Comparison of ENCODE assay signal across 26 cellular contexts in the genomic region with DNA sequence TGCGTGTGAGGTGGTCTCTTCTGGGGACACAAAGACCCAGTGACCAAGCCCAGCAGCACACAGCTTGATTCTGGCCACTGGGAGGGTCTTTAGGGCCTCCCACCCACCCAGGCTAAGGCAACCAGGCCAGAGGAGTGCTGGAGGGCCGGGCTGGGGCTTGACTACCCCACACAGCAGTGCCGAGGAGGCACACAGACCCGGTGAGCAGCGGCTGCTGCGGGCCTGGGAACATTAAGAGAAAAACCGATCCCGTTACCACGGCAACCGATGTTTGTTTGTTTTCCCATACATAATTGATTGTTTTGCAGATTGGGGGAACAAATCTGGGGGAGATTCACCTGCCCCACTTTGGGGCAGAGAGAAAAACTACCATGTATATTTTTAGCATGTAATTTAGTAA. TPM values are rescaled to one million over a fixed set of nuclear protein-coding genes. Genes with fewer than 3 reads are reported as not detected.
DNase-seq lines count a peak whose midpoint lies in the region; ATAC-seq, FAIRE-seq and TF ChIP-seq lines count a peak whose summit lies in the region.
"Had no signal": no experiment of that assay in that cellular context is flagged by ENCODE, and none has a peak within 500 bp of the region (broad histone marks: within the 10 kb centered on the region; RNA-seq: fewer than 3 reads in every experiment).

No MANE protein-coding gene starts in this region.

- TF ChIP-seq POLR2A in H1 (IDR thresholded peaks at IDR 0.05; ENCODE audit: control extremely low read depth in 1 of 2, low read depth in 2 of 2, low read length in 2 of 2) (no peak), upper lobe of left lung (IDR thresholded peaks at IDR 0.05) (no peak)

- no peak overlapping the region for H3K14ac ChIP-seq in H1 (ENCODE audit: insufficient read length)

- peak overlapping the region; percentile 39; the same call in 1 of the 2 replicates for H4K8ac ChIP-seq in H1 (ENCODE audit: extremely low read depth, insufficient read depth, low read length)
- no peak overlapping the region for H4K8ac ChIP-seq in mesendoderm (ENCODE audit: low read depth, low read length)

- POLR2A ChIA-PET in H1 (lab: Charles Lee; ENCODE audit: partially characterized antibody): interaction anchor here (1.3 kb wide), 1 partner anchor 98 kb away, joined by 3 read pairs; no protein-coding TSS in a partner anchor

- no peak for TF ChIP-seq EP300 in H1 (IDR thresholded peaks at IDR 0.05; ENCODE audit: borderline replicate concordance in 1 of 2, low read depth in 2 of 2, low read length in 2 of 2)
- TF ChIP-seq EP300 in upper lobe of left lung (IDR thresholded peaks at IDR 0.05): no peak

- H3K79me2 ChIP-seq in H1 (ENCODE audit: control insufficient read depth in 1 of 2, insufficient read depth in 2 of 2, low read length in 2 of 2): no peaks in the 10 kb centered on the region
- H3K79me2 ChIP-seq in mesendoderm (ENCODE audit: control insufficient read depth, insufficient read depth, low read length): no peaks in the 10 kb centered on the region

- no peak overlapping the region for H2BK5ac ChIP-seq in H1 (ENCODE audit: low read depth, low read length)
- H2BK5ac ChIP-seq in mesendoderm (ENCODE audit: low read length): no peak overlapping the region

- H2BK15ac ChIP-seq in H1 (ENCODE audit: low read length) (no peak overlapping the region), mesendoderm (replicated peaks; ENCODE audit: low read depth) (no peak overlapping the region)

- H3K56ac ChIP-seq in H1 (replicated peaks; ENCODE audit: insufficient read length, low read depth, low read length) (no peak overlapping the region), mesendoderm (ENCODE audit: low read length) (no peak overlapping the region)

- H3K18ac ChIP-seq in H1 (ENCODE audit: extremely low read depth, low read length) (no peak overlapping the region), mesendoderm (ENCODE audit: low read length) (no peak overlapping the region)

- peak overlapping the region; percentile 5; the same call in 1 of the 2 replicates for H2BK12ac ChIP-seq in H1 (ENCODE audit: low read depth, low read length)

- ATAC-seq in upper lobe of left lung (ENCODE audit: low FRiP score in 2 of 2): no peak

- H4K5ac ChIP-seq in H1 (ENCODE audit: insufficient read length, low read depth, low read length) (no peak overlapping the region), mesendoderm (ENCODE audit: low read length) (no peak overlapping the region)

- H2BK120ac ChIP-seq in H1 (replicated peaks; ENCODE audit: low read depth, low read length): no peak overlapping the region
- H2BK120ac ChIP-seq in mesendoderm (ENCODE audit: low read depth, low read length): no peak overlapping the region

- no peak overlapping the region for H3K4ac ChIP-seq in H1 (replicated peaks; ENCODE audit: insufficient read length, low read depth, low read length)
- H3K4ac ChIP-seq in mesendoderm (ENCODE audit: low read depth, low read length): no peak overlapping the region

- H3K23me2 ChIP-seq in H1 (ENCODE audit: low read depth, low read length): peaks cover 2% of the 10 kb centered on the region

- no peak overlapping the region for H2AFZ ChIP-seq in H1 (ENCODE audit: low read length)
- H2AFZ ChIP-seq: PC-9 had no signal

- peaks cover 0 to 5% of the 10 kb centered on the region in 2 experiments for H4K20me1 ChIP-seq in H1 (replicated peaks in 1 of 2; ENCODE audit: control insufficient read depth in 1 of 2, insufficient read depth in 2 of 2, low read length in 2 of 2)

- H3K23ac ChIP-seq in H1 (ENCODE audit: insufficient read length) (no peak overlapping the region), mesendoderm (ENCODE audit: low read length) (no peak overlapping the region)

- no peak overlapping the region for H2BK20ac ChIP-seq in H1 (ENCODE audit: low read length)

- TF ChIP-seq CTCF in H1 (IDR thresholded peaks at IDR 0.05; ENCODE audit: control extremely low read depth in 1 of 3, insufficient read depth in 1 of 3, low read depth in 1 of 3, low read length in 3 of 3) (no peak), upper lobe of left lung (IDR thresholded peaks at IDR 0.05) (no peak)

- no peak overlapping the region for H2AK5ac ChIP-seq in H1 (ENCODE audit: low read depth, low read length)
- H2AK5ac ChIP-seq in mesendoderm (ENCODE audit: low read length): no peak overlapping the region

- H3K79me1 ChIP-seq in H1 (ENCODE audit: low read depth, low read length) (no peaks in the 10 kb centered on the region), mesendoderm (ENCODE audit: low read length) (no peaks in the 10 kb centered on the region)

- DNase-seq in DMS53 (lab: John Stamatoyannopoulos, UW) (peak; percentile 21), DMS53 treated with DMSO at 0.1 percent for 48 hours (lab: John Stamatoyannopoulos, UW; ENCODE audit: unreplicated experiment) (no peak), H1 (ENCODE audit: low read depth in 1 of 2, low spot score in 2 of 2) (no peak), mesendoderm (peak; percentile 27), D341Med (ENCODE audit: low spot score) (no peak), nucleus accumbens (lab: John Stamatoyannopoulos, UW) (no peak), upper lobe of left lung (no peak), AG20443 (ENCODE audit: low spot score) (no peak)
- DNase-seq: ACHN; Calu3; CD8-positive, alpha-beta memory T cell; MG63; NCI-H1048; NCI-H1436; NCI-H1930; NCI-H226; NCI-H510A treated with DMSO at 0.1 percent for 48 hours; NCI-H748 treated with DMSO at 0.1 percent for 48 hours; PC-9; SHP77 treated with DMSO at 0.1 percent for 48 hours had no signal

- no peaks in the 10 kb centered on the region; a peak in 1 of 8 replicates for H3K36me3 ChIP-seq in H1 (ENCODE audit: control insufficient read depth in 2 of 4, insufficient read depth in 4 of 4, low read length in 3 of 4)
- H3K36me3 ChIP-seq in mesendoderm (ENCODE audit: control insufficient read depth, insufficient read depth, low read length): no peaks in the 10 kb centered on the region
- H3K36me3 ChIP-seq in upper lobe of left lung: no peaks in the 10 kb centered on the region
- H3K36me3 ChIP-seq: BLaER1 treated with 17β-estradiol and CSF1 and Interleukin-3, amounts not matched to agents 10 nM and 100 nM; HAP-1; MG63 had no signal

- H3K4me3 ChIP-seq in H1 (ENCODE audit: extremely low read depth in 1 of 4, insufficient read depth in 2 of 4, low read depth in 3 of 4, low read length in 4 of 4) (no peak overlapping the region), mesendoderm (ENCODE audit: low read length) (no peak overlapping the region), upper lobe of left lung (no peak overlapping the region)
- H3K4me3 ChIP-seq: BLaER1 treated with 17β-estradiol and CSF1 and Interleukin-3, amounts not matched to agents 10 nM and 100 nM; HAP-1; MG63; PC-9; SK-N-MC had no signal

- H3K9ac ChIP-seq in H1 (replicated peaks in 1 of 4; ENCODE audit: extremely low read depth in 1 of 4, low read depth in 3 of 4, low read length in 3 of 4) (no peak overlapping the region), mesendoderm (ENCODE audit: low read length) (no peak overlapping the region)
- H3K9ac ChIP-seq: BLaER1 treated with 17β-estradiol and CSF1 and Interleukin-3, amounts not matched to agents 10 nM and 100 nM had no signal

- no peak overlapping the region for H3K27ac ChIP-seq in H1 (ENCODE audit: low read depth, low read length)
- no peak overlapping the region for H3K27ac ChIP-seq in mesendoderm (ENCODE audit: low read depth, low read length)
- H3K27ac ChIP-seq in upper lobe of left lung: no peak overlapping the region
- H3K27ac ChIP-seq: 22Rv1; BLaER1 treated with 17β-estradiol and CSF1 and Interleukin-3, amounts not matched to agents 10 nM and 100 nM; PC-9; RWPE1; SK-N-MC had no signal

- no peak for TF ChIP-seq RAD21 in H1 (IDR thresholded peaks at IDR 0.05 in 1 of 2, conservative IDR thresholded peaks at IDR 0.05 in 1 of 2; ENCODE audit: low read depth in 2 of 2, low read length in 2 of 2)

- H3K4me1 ChIP-seq in H1 (replicated peaks in 1 of 4; ENCODE audit: control insufficient read depth in 3 of 4, insufficient read depth in 4 of 4, low read length in 3 of 4) (peaks cover 0 to 18% (median 4%) of the 10 kb centered on the region in 4 experiments; a peak in 4 of 7 replicates), mesendoderm (ENCODE audit: control insufficient read depth, low read depth, low read length) (no peaks in the 10 kb centered on the region), upper lobe of left lung (peaks cover 7 to 10% (median 8%) of the 10 kb centered on the region in 4 donors)

- H3K4me2 ChIP-seq in H1 (ENCODE audit: insufficient read depth in 1 of 2, low read depth in 2 of 2, low read length in 2 of 2) (no peak overlapping the region), mesendoderm (ENCODE audit: low read length) (no peak overlapping the region)
- H3K4me2 ChIP-seq: BLaER1 treated with 17β-estradiol and CSF1 and Interleukin-3, amounts not matched to agents 10 nM and 100 nM; PC-9 had no signal

- CTCF ChIA-PET in H1 (lab: Charles Lee; ENCODE audit: partially characterized antibody): interaction anchor here (1.2 to 3.9 kb wide), 8 partner anchors 9 to 101 kb away, joined by 3 to 13 read pairs (median 6); no protein-coding TSS in a partner anchor

- H3K9me3 ChIP-seq in H1 (ENCODE audit: insufficient read depth in 2 of 2, low read depth in 1 of 2, low read length in 1 of 2) (no peaks in the 10 kb centered on the region), upper lobe of left lung (no peaks in the 10 kb centered on the region)
- H3K9me3 ChIP-seq: HAP-1, MG63 had no signal

- WGBS in H1 (ENCODE audit: extremely low coverage in 1 of 2, insufficient coverage in 1 of 2, insufficient read length in 1 of 2, insufficient replicate concordance in 2 of 2, low coverage in 1 of 2, low lambda C conversion rate in 2 of 2, missing lambda C conversion rate in 1 of 2), 2 experiments: 77% methylated on average over 10 of the region's 10 CpGs; no CpG with 5 or more reads in 1 of the 2 experiments
- WGBS in mesendoderm (ENCODE audit: extremely low coverage, insufficient coverage, low lambda C conversion rate): no CpG with 5 or more reads among the region's 10 CpGs
- WGBS in upper lobe of left lung, 2 donors: 48 to 58% methylated on average over 10 of the region's 10 CpGs

- H3K27me3 ChIP-seq in H1 (replicated peaks in 1 of 4; ENCODE audit: control insufficient read depth in 3 of 4, extremely low read depth in 1 of 4, insufficient read depth in 3 of 4, low read length in 3 of 4): peaks cover 4 to 23% (median 21%) of the 10 kb centered on the region in 4 experiments
- no peaks in the 10 kb centered on the region for H3K27me3 ChIP-seq in mesendoderm (ENCODE audit: insufficient read depth, low read length, poor library complexity)
- peaks cover 0 to 20% (median 7%) of the 10 kb centered on the region in 4 donors for H3K27me3 ChIP-seq in upper lobe of left lung
- H3K27me3 ChIP-seq: MG63 had no signal

- no peak overlapping the region for H4K91ac ChIP-seq in H1 (replicated peaks; ENCODE audit: insufficient read length, low read length)

- no peak for FAIRE-seq in H1 (lab: Jason Lieb, UNC)
- FAIRE-seq: GM19239 had no signal

RNA-seq across cellular contexts. Expression of a gene that starts 35.5 kb away (rescaled TPM):
- 0.94 and 1.8 TPM in 2 replicates for total RNA-seq in H1 (2021; fragmentation: NEBNext Ultra II Directional; extraction: Animal tissue kit (Norgen Biotek cat#: 25700))
- 0.42 and 0.58 TPM in 2 replicates for polyA plus RNA-seq in H1 (2011; rRNA removed)
- polyA plus RNA-seq in H1 (2011; cell fraction: cytosol; rRNA removed): 0.48 TPM
- 3.5 TPM for polyA plus RNA-seq in H1 (2011; cell fraction: nucleus; rRNA removed)
- 0.48 to 1.5 TPM (median 0.97 TPM) in 4 replicates for polyA plus RNA-seq in H1 (2012, experiment 1 of 2)
- 0.43 TPM for polyA plus RNA-seq in H1 (2012, experiment 2 of 2)
- 0.77 TPM for polyA plus RNA-seq in H1 (2013, experiment 1 of 2)
- polyA plus RNA-seq in H1 (2013, experiment 2 of 2): 0.31 TPM
- 0.47 and 0.80 TPM in 2 replicates for polyA minus RNA-seq in H1 (2011; rRNA and poly(A)+ RNA removed)
- 0.37 TPM for polyA minus RNA-seq in H1 (2011; cell fraction: cytosol; rRNA and poly(A)+ RNA removed)
- 0.90 TPM for polyA minus RNA-seq in H1 (2011; cell fraction: nucleus; rRNA and poly(A)+ RNA removed)
- 0.35 TPM for polyA plus RNA-seq in mesendoderm (2013, experiment 1 of 2)
- polyA plus RNA-seq in mesendoderm (2013, experiment 2 of 2): 0.53 TPM
- 1 to 10 TPM in 2 of 6 donors, under 1 TPM in 4; 0.14 to 1.3 (median 0.25) TPM for total RNA-seq in upper lobe of left lung
- polyA plus RNA-seq: CD8-positive, alpha-beta memory T cell had no signal

RNA-seq across cellular contexts. Expression of a gene that starts 54.8 kb away (rescaled TPM):
- total RNA-seq in H1 (2021; fragmentation: NEBNext Ultra II Directional; extraction: Animal tissue kit (Norgen Biotek cat#: 25700)): 521 and 545 TPM in 2 replicates
- 66.8 and 133 TPM in 2 replicates for polyA plus RNA-seq in H1 (2011; rRNA removed)
- 234 TPM for polyA plus RNA-seq in H1 (2011; cell fraction: cytosol; rRNA removed)
- polyA plus RNA-seq in H1 (2011; cell fraction: nucleus; rRNA removed): 28.4 TPM
- polyA plus RNA-seq in H1 (2012, experiment 1 of 2): 870 to 2,565 TPM (median 1,339 TPM) in 4 replicates
- polyA plus RNA-seq in H1 (2012, experiment 2 of 2): 330 TPM
- polyA plus RNA-seq in H1 (2013, experiment 1 of 2): 1,194 TPM
- polyA plus RNA-seq in H1 (2013, experiment 2 of 2): 1,207 TPM
- polyA minus RNA-seq in H1 (2011; rRNA and poly(A)+ RNA removed): 27.6 and 29.8 TPM in 2 replicates
- polyA minus RNA-seq in H1 (2011; cell fraction: cytosol; rRNA and poly(A)+ RNA removed): 49.7 TPM
- polyA minus RNA-seq in H1 (2011; cell fraction: nucleus; rRNA and poly(A)+ RNA removed): 47.9 TPM
- 1,162 TPM for polyA plus RNA-seq in mesendoderm (2013, experiment 1 of 2)
- polyA plus RNA-seq in mesendoderm (2013, experiment 2 of 2): 1,142 TPM
- 100 to 1,000 TPM in 5 of 6 donors, 10 to 100 TPM in 1; 88.2 to 288 (median 180) TPM for total RNA-seq in upper lobe of left lung

Comparison
In these comparisons a context has a peak if more than half of its experiments do, and no peak if none do; other contexts are left out.
1. DNase-seq: peak in DMS53 (single experiment) and mesendoderm (single experiment); none in DMS53 treated with DMSO at 0.1 percent for 48 hours (single experiment), H1 (0 of 2), D341Med (single experiment), nucleus accumbens (0 of 56), upper lobe of left lung (0 of 2) and AG20443 (single experiment).